In the genomic region with DNA sequence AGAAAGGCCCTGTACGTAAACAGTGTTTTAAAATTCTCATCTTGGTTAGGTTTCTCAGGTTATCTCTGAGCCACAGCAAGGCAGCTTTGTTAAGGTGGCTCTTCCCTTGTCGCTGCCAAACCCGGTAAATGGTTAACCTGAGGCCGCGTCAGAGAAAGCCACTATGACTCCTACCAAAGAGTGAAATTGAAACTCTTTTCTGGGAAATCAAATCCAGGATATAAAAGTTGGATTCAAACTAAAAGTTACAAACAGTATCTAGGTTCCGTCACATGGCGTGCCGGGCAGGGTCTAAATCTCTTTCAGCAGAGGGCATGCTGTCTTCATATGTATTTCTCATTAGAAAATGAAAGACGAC, we compare ENCODE assay signal across 8 cellular contexts. TPM values are rescaled to one million over a fixed set of nuclear protein-coding genes. Genes with fewer than 3 reads are reported as not detected.
DNase-seq lines count a peak whose midpoint lies in the region; ATAC-seq and TF ChIP-seq lines count a peak whose summit lies in the region.

No MANE protein-coding gene starts in this region.

- no peaks in the 10 kb centered on the region for H3K36me3 ChIP-seq in WERI-Rb-1

- H3K9me3 Mint-ChIP-seq in Calu3 (ENCODE audit: low read depth, unreplicated experiment), result no peaks in the 10 kb centered on the region
- H3K9me3 Mint-ChIP-seq in mesothelial cell of epicardium, result peaks cover 8% of the 10 kb centered on the region
- H3K9me3 Mint-ChIP-seq in stimulated activated effector memory CD8-positive, alpha-beta T cell treated with anti-CD3 and anti-CD28 coated beads, Interleukin-12 subunit alpha, Interleukin-12 subunit beta, amount 100 ng/mL, for 72 hours, result no peaks in the 10 kb centered on the region

- H3K4me3 Mint-ChIP-seq in Calu3 (ENCODE audit: low read depth, unreplicated experiment) (peak overlapping the region; percentile 84), mesothelial cell of epicardium (peak overlapping the region; percentile 96)
- H3K4me3 Mint-ChIP-seq in stimulated activated effector memory CD8-positive, alpha-beta T cell treated with anti-CD3 and anti-CD28 coated beads, Interleukin-12 subunit alpha, Interleukin-12 subunit beta, amount 100 ng/mL, for 72 hours, result peak overlapping the region; percentile 88

- H3K27me3 ChIP-seq in WERI-Rb-1 (ENCODE audit: insufficient read depth, low read depth, severe bottlenecking), result no peaks in the 10 kb centered on the region

- peak; percentile 50 for ATAC-seq in GM21423 (IDR thresholded peaks at IDR 0.05; ENCODE audit: unreplicated experiment)
- peak; percentile 70 for ATAC-seq in stimulated activated effector memory CD8-positive, alpha-beta T cell treated with anti-CD3 and anti-CD28 coated beads, Interleukin-12 subunit alpha, Interleukin-12 subunit beta, amount 100 ng/mL, for 72 hours

- H3K27me3 Mint-ChIP-seq in Calu3 (ENCODE audit: unreplicated experiment) (no peaks in the 10 kb centered on the region), mesothelial cell of epicardium (ENCODE audit: low read depth) (no peaks in the 10 kb centered on the region)

- intact Hi-C loops in Calu3 (cut with micrococcal nuclease; ENCODE audit: unreplicated experiment), result loop anchor here (2.0 to 10.0 kb wide), 3 partner anchors 115 to 189 kb away; no protein-coding TSS in a partner anchor

- H3K9me3 ChIP-seq in WERI-Rb-1 (ENCODE audit: severe bottlenecking), result no peaks in the 10 kb centered on the region

- DNase-seq in Calu3, result peak; percentile 74
- peak in 42 of 76 experiments; percentile 9 to 78 (median 51) for DNase-seq in HUDEP-2 (lab: John Stamatoyannopoulos, UW; ENCODE audit: unreplicated experiment in 76 of 76)
- DNase-seq in WERI-Rb-1, result no peak
- peak; percentile 39 for DNase-seq in effector CD8-positive, alpha-beta T cell (lab: John Stamatoyannopoulos, UW)
- DNase-seq in mesothelial cell of epicardium (ENCODE audit: low spot score in 2 of 2, unreplicated experiment in 2 of 2), result no peak
- no peak for DNase-seq in stimulated activated effector memory CD8-positive, alpha-beta T cell treated with anti-CD3 and anti-CD28 coated beads, Interleukin-12 subunit alpha, Interleukin-12 subunit beta, amount 100 ng/mL, for 72 hours (ENCODE audit: low spot score in 2 of 2)
- no peak for DNase-seq in superior temporal gyrus (ENCODE audit: extremely low spot score)

- H3K27ac ChIP-seq in WERI-Rb-1, result peak overlapping the region; percentile 74

- TF ChIP-seq CTCF in Calu3 (IDR thresholded peaks at IDR 0.05; ENCODE audit: unreplicated experiment) (no peak), WERI-Rb-1 (IDR thresholded peaks at IDR 0.05; ENCODE audit: low read depth, low read length) (no peak), mesothelial cell of epicardium (IDR thresholded peaks at IDR 0.05; ENCODE audit: unreplicated experiment) (no peak)

- H3K27ac Mint-ChIP-seq in Calu3 (ENCODE audit: unreplicated experiment) (peak overlapping the region; percentile 90), mesothelial cell of epicardium (peak overlapping the region; percentile 99)
- peak overlapping the region; percentile 99 for H3K27ac Mint-ChIP-seq in stimulated activated effector memory CD8-positive, alpha-beta T cell treated with anti-CD3 and anti-CD28 coated beads, Interleukin-12 subunit alpha, Interleukin-12 subunit beta, amount 100 ng/mL, for 72 hours

- CTCF ChIA-PET in Calu3 (lab: Charles Lee), result interaction anchor here (0.9 kb wide), 1 partner anchor 113 kb away, joined by 4 read pairs; no protein-coding TSS in a partner anchor

- H3K4me1 Mint-ChIP-seq in Calu3 (ENCODE audit: low read depth, unreplicated experiment) (peaks cover 34% of the 10 kb centered on the region), mesothelial cell of epicardium (peaks cover 27% of the 10 kb centered on the region)
- H3K4me1 Mint-ChIP-seq in stimulated activated effector memory CD8-positive, alpha-beta T cell treated with anti-CD3 and anti-CD28 coated beads, Interleukin-12 subunit alpha, Interleukin-12 subunit beta, amount 100 ng/mL, for 72 hours, result peaks cover 36% of the 10 kb centered on the region

- no TSS peak for BruUV-seq in Calu3 (replicated peaks; lab: Mats Ljungman, UMichigan)

- H3K4me3 ChIP-seq in WERI-Rb-1 (ENCODE audit: low read depth, low read length), result peak overlapping the region; percentile 75

- H3K36me3 Mint-ChIP-seq in Calu3 (ENCODE audit: insufficient read depth, unreplicated experiment) (peaks cover 16% of the 10 kb centered on the region), mesothelial cell of epicardium (peaks cover 9% of the 10 kb centered on the region)
- peaks cover 18% of the 10 kb centered on the region for H3K36me3 Mint-ChIP-seq in stimulated activated effector memory CD8-positive, alpha-beta T cell treated with anti-CD3 and anti-CD28 coated beads, Interleukin-12 subunit alpha, Interleukin-12 subunit beta, amount 100 ng/mL, for 72 hours

RNA-seq across cellular contexts. Expression of a gene that starts 0.4 kb away (rescaled TPM):
- 5.0 TPM in 2 replicates for total RNA-seq in Calu3 (2022)
- total RNA-seq in mesothelial cell of epicardium, result 6.7 to 8.4 TPM (median 8.3 TPM) in 3 replicates

Comparison
In these comparisons a context has a peak if more than half of its experiments do, and no peak if none do; other contexts are left out.
1. DNase-seq: peak in Calu3 (single experiment), HUDEP-2 (42 of 76) and effector CD8-positive, alpha-beta T cell (single experiment); none in WERI-Rb-1 (single experiment), mesothelial cell of epicardium (0 of 2), stimulated activated effector memory CD8-positive, alpha-beta T cell treated with anti-CD3 and anti-CD28 coated beads, Interleukin-12 subunit alpha, Interleukin-12 subunit beta, amount 100 ng/mL, for 72 hours (0 of 2) and superior temporal gyrus (single experiment).
2. Peak in every context shown above with its lines, with median percentiles within 50 percentile points of each other: H3K27ac Mint-ChIP-seq and H3K4me3 Mint-ChIP-seq.